Comparison of ENCODE assay signal across 2 cellular contexts in the genomic region with DNA sequence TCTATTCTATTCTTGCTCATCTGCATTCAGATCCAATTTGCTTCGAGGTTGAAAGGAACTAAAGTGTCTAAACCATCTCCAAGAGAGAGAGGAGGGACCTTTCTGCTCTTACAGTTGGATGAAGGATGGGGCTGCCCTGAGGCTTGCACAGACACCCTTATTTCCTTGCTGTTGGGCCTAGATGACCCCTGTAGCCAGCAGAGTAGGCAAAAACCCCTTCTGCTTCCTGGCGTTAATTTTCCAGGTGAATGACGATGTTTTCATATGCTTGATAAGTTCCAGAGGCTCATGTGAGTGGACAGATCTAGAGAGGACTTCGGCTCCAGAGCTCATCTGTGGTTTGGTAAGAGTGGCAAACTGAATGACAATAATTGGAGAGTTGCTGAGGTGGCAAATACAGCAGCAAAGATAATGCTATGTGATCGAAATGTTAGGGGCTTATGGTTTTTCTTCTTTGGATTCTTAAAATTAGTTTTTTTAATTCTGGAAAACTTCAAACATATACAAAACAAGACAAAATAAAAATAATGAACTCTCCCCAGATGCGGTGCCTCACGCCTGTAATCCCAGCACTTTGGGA.
TF ChIP-seq lines count a peak whose summit lies in the region.

No MANE protein-coding gene starts in this region.

TF ChIP-seq in IMR-90, 13 proteins besides CTCF, POLR2A, EP300 and RAD21:
- TF ChIP-seq CHD1 (IDR thresholded peaks at IDR 0.05; ENCODE audit: low read depth, low read length) (no peak), MAFK (IDR thresholded peaks at IDR 0.05; ENCODE audit: low read depth, low read length) (peak; percentile 56; the same call in 1 of the 2 replicates)

TF ChIP-seq in K562, 482 proteins besides CTCF, POLR2A, EP300 and RAD21:
- no peak for TF ChIP-seq ZBTB8A (IDR thresholded peaks at IDR 0.05; ENCODE audit: partially characterized antibody)
- TF ChIP-seq, protein P1, sequence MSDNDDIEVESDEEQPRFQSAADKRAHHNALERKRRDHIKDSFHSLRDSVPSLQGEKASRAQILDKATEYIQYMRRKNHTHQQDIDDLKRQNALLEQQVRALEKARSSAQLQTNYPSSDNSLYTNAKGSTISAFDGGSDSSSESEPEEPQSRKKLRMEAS (CRISPR knock-in tag; IDR thresholded peaks at IDR 0.05) = no peak
- TF ChIP-seq RUNX1 (IDR thresholded peaks at IDR 0.05; ENCODE audit: low read depth) = no peak
- TF ChIP-seq, protein P2, sequence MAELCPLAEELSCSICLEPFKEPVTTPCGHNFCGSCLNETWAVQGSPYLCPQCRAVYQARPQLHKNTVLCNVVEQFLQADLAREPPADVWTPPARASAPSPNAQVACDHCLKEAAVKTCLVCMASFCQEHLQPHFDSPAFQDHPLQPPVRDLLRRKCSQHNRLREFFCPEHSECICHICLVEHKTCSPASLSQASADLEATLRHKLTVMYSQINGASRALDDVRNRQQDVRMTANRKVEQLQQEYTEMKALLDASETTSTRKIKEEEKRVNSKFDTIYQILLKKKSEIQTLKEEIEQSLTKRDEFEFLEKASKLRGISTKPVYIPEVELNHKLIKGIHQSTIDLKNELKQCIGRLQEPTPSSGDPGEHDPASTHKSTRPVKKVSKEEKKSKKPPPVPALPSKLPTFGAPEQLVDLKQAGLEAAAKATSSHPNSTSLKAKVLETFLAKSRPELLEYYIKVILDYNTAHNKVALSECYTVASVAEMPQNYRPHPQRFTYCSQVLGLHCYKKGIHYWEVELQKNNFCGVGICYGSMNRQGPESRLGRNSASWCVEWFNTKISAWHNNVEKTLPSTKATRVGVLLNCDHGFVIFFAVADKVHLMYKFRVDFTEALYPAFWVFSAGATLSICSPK (IDR thresholded peaks at IDR 0.05; ENCODE audit: borderline replicate concordance) = no peak
- TF ChIP-seq MAFG (tag; conservative IDR thresholded peaks at IDR 0.05) = peak; percentile 32; the same call in 1 of the 2 replicates
- no peak for TF ChIP-seq RBFOX2 (IDR thresholded peaks at IDR 0.05; ENCODE audit: low read depth, low read length)
- TF ChIP-seq, protein P3, sequence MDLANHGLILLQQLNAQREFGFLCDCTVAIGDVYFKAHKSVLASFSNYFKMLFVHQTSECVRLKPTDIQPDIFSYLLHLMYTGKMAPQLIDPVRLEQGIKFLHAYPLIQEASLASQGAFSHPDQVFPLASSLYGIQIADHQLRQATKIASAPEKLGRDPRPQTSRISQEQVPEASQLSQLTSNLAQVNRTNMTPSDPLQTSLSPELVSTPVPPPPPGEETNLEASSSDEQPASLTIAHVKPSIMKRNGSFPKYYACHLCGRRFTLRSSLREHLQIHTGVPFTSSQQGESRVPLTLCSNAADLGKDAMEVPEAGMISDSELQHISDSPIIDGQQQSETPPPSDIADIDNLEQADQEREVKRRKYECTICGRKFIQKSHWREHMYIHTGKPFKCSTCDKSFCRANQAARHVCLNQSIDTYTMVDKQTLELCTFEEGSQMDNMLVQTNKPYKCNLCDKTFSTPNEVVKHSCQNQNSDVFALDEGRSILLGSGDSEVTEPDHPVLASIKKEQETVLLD (IDR thresholded peaks at IDR 0.05) = no peak
- TF ChIP-seq, protein P4, sequence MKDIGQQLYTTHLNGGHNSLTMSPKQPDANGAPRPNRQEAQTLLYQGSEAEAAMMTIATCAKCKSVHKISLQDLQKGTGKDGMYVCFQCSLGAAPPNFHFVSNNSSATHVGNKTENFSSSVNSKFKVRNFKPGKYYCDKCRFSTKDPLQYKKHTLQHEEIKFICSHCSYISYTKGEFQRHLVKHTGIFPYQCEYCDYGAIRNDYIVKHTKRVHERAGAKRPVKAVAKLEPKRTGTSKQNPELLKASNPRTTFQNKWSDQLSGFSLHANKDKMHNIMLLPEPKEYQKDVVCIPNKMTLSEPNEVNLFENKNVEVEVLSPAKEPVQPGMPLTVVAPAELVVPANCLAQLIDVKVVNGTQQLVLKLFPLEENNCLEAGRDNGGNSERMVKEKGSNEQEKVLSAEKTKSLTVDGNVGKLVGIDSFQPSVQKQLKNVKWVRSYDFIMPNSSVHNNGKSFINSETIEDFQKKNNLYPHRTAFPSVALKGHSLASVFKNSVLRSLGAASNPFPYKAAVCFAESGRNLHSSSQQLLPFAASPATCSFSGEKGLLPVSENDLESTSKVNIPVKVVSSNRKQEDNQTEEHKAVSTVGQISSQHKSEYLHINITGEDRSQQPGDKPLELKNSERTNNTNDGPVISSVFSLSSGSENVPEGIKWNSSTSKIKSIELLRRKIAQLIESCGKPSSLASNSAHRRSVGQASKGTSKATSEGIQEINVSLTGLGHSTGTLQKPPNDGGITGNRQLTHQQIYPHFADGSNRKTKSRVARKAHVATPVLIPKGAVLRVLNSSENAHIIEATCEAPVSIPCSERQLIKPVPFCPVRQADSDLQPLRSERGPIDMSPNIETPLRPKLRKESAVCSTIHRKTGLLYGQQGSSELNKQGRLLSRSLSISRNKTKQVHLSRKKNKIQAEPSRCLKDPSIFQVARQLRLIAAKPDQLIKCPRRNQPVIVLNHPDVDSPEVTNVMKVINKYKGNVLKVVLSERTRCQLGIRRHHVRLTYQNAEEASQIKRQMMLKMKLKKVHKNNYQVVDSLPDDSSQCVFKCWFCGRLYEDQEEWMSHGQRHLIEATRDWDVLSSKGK (CRISPR knock-in tag; IDR thresholded peaks at IDR 0.05) = no peak
- TF ChIP-seq ZNF316 (IDR thresholded peaks at IDR 0.05) = peak; percentile 71
- no peak for TF ChIP-seq ZNF785 (CRISPR knock-in tag; IDR thresholded peaks at IDR 0.05)
- no peak for TF ChIP-seq ZFP30 (CRISPR knock-in tag; IDR thresholded peaks at IDR 0.05; ENCODE audit: borderline replicate concordance)
- TF ChIP-seq ZC3H4 (CRISPR knock-in tag; IDR thresholded peaks at IDR 0.05; ENCODE audit: borderline replicate concordance) = no peak
- TF ChIP-seq KLF1 (tag; IDR thresholded peaks at IDR 0.05) = no peak
- TF ChIP-seq DACH1 (IDR thresholded peaks at IDR 0.05; ENCODE audit: partially characterized antibody) = no peak
- TF ChIP-seq C11orf30 (IDR thresholded peaks at IDR 0.05; ENCODE audit: low read depth) = peak; percentile 52; the same call in 1 of the 2 replicates
- no peak for TF ChIP-seq BHLHE40 (IDR thresholded peaks at IDR 0.05; ENCODE audit: low read length)
